Comparison of ENCODE assay signal across 16 cellular contexts in genomic region chr6:121848523-121849255, GRCh38.
DNase-seq lines count a peak whose midpoint lies in the region; ATAC-seq, FAIRE-seq and TF ChIP-seq lines count a peak whose summit lies in the region.
"Had no signal": no experiment of that assay in that cellular context is flagged by ENCODE, and none has a peak within 500 bp of the region (broad histone marks: within the 10 kb centered on the region; RNA-seq: fewer than 3 reads in every experiment).

No MANE protein-coding gene starts in this region.

- H3K9me3 Mint-ChIP-seq in CD4-positive, alpha-beta T cell, result no peaks in the 10 kb centered on the region
- H3K9me3 Mint-ChIP-seq in neural progenitor cell, result peaks cover 18% of the 10 kb centered on the region
- no peaks in the 10 kb centered on the region for H3K9me3 Mint-ChIP-seq in activated CD4-positive, alpha-beta memory T cell treated with anti-CD3 and anti-CD28 coated beads for 36 hours
- H3K9me3 Mint-ChIP-seq: T-helper 2 cell treated with Interferon-gamma antibody and Interleukin-4, amounts not matched to agents 5 μg/mL and 100 μg/mL, for 36 hours had no signal

- peak; percentile 3 for TF ChIP-seq CTCF in CD4-positive, alpha-beta T cell (IDR thresholded peaks at IDR 0.05)
- TF ChIP-seq CTCF in endothelial cell of umbilical vein (IDR thresholded peaks at IDR 0.05; ENCODE audit: extremely low read depth in 1 of 2, insufficient read depth in 1 of 2, low read depth in 1 of 2, low read length in 2 of 2), result no peak
- no peak for TF ChIP-seq CTCF in neural progenitor cell (IDR thresholded peaks at IDR 0.05)
- no peak for TF ChIP-seq CTCF in adrenal gland (IDR thresholded peaks at IDR 0.05)
- no peak for TF ChIP-seq CTCF in ovary (IDR thresholded peaks at IDR 0.05)

- CTCF ChIA-PET in CD4-positive, alpha-beta T cell (lab: Charles Lee), result no interaction called here
- CTCF ChIA-PET in endothelial cell of umbilical vein (lab: Charles Lee), result interaction anchor here (0.5 to 5.9 kb wide), 66 partner anchors 9 to 793 kb away, joined by 3 to 108 read pairs (median 4); partner anchors contain the start of gene GJA1
- CTCF ChIA-PET in activated CD4-positive, alpha-beta memory T cell treated with anti-CD3 and anti-CD28 coated beads for 36 hours (lab: Charles Lee), result no interaction called here

- no peak for DNase-seq in CD4-positive, alpha-beta T cell
- peak in 1 of 2 experiments; percentile 67 for DNase-seq in SJSA1 (ENCODE audit: low read depth in 1 of 2, low spot score in 2 of 2)
- peak; percentile 27 for DNase-seq in endothelial cell of umbilical vein (ENCODE audit: low read depth, low spot score)
- DNase-seq in neural progenitor cell (ENCODE audit: low spot score), result no peak
- DNase-seq in adrenal gland, result no peak
- DNase-seq in NCI-H2107 (lab: John Stamatoyannopoulos, UW), result no peak
- DNase-seq in ovary, result no peak
- DNase-seq in activated CD4-positive, alpha-beta memory T cell treated with anti-CD3 and anti-CD28 coated beads for 36 hours, result no peak
- DNase-seq: NCI-H187, NCI-H510A treated with DMSO at 0.1 percent for 48 hours had no signal

- H3K79me2 ChIP-seq in endothelial cell of umbilical vein (ENCODE audit: control insufficient read depth, insufficient read depth, low read length) (no peaks in the 10 kb centered on the region), neural progenitor cell (ENCODE audit: low read depth) (no peaks in the 10 kb centered on the region)

- no peaks in the 10 kb centered on the region for H3K36me3 Mint-ChIP-seq in CD4-positive, alpha-beta T cell (ENCODE audit: low read depth)
- H3K36me3 Mint-ChIP-seq in neural progenitor cell, result peaks cover 7% of the 10 kb centered on the region
- H3K36me3 Mint-ChIP-seq in activated CD4-positive, alpha-beta memory T cell treated with anti-CD3 and anti-CD28 coated beads for 36 hours, result no peaks in the 10 kb centered on the region
- H3K36me3 Mint-ChIP-seq: CD8-positive, alpha-beta memory T cell had no signal

- peaks cover 31% of the 10 kb centered on the region for H3K4me1 Mint-ChIP-seq in CD4-positive, alpha-beta T cell (ENCODE audit: low read depth)
- H3K4me1 Mint-ChIP-seq in neural progenitor cell, result peaks cover 26% of the 10 kb centered on the region
- no peaks in the 10 kb centered on the region for H3K4me1 Mint-ChIP-seq in activated CD4-positive, alpha-beta memory T cell treated with anti-CD3 and anti-CD28 coated beads for 36 hours (ENCODE audit: low read depth)
- H3K4me1 Mint-ChIP-seq: CD8-positive, alpha-beta memory T cell had no signal

- peaks cover 27% of the 10 kb centered on the region for H3F3A ChIP-seq in neural progenitor cell (ENCODE audit: low read depth)

- dilution Hi-C loops in endothelial cell of umbilical vein (cut with MboI; ENCODE audit: extremely low pct_ligation_motif_present, low sequenced_read_pairs), result no loop called here

- H2AFZ ChIP-seq in endothelial cell of umbilical vein (ENCODE audit: low read depth, low read length) (no peak overlapping the region), neural progenitor cell (replicated peaks) (peak overlapping the region; percentile 23)

- no peak overlapping the region for H3K4me2 ChIP-seq in endothelial cell of umbilical vein (ENCODE audit: insufficient read depth, low read length)
- H3K4me2 ChIP-seq in neural progenitor cell, result peak overlapping the region; percentile 2

- no peaks in the 10 kb centered on the region for H3K9me3 ChIP-seq in CD4-positive, alpha-beta T cell (ENCODE audit: control insufficient read depth, low read length)
- no peaks in the 10 kb centered on the region for H3K9me3 ChIP-seq in SJSA1 (replicated peaks)
- H3K9me3 ChIP-seq in endothelial cell of umbilical vein (replicated peaks; ENCODE audit: control insufficient read depth, insufficient read depth, low read length), result no peaks in the 10 kb centered on the region
- H3K9me3 ChIP-seq in neural progenitor cell (ENCODE audit: low read depth), result no peaks in the 10 kb centered on the region
- H3K9me3 ChIP-seq in adrenal gland (replicated peaks in 1 of 3), result no peaks in the 10 kb centered on the region
- H3K9me3 ChIP-seq in ovary, result no peaks in the 10 kb centered on the region
- H3K9me3 ChIP-seq: esophagus muscularis mucosa, stomach had no signal

- TF ChIP-seq EP300 in ovary (IDR thresholded peaks at IDR 0.05), result no peak

- H3K27me3 Mint-ChIP-seq in CD4-positive, alpha-beta T cell, result no peaks in the 10 kb centered on the region
- peaks cover 4% of the 10 kb centered on the region for H3K27me3 Mint-ChIP-seq in neural progenitor cell (ENCODE audit: insufficient read depth, low read depth)
- H3K27me3 Mint-ChIP-seq in activated CD4-positive, alpha-beta memory T cell treated with anti-CD3 and anti-CD28 coated beads for 36 hours, result no peaks in the 10 kb centered on the region
- H3K27me3 Mint-ChIP-seq: CD8-positive, alpha-beta memory T cell had no signal

- no peak overlapping the region for H3K9ac ChIP-seq in endothelial cell of umbilical vein (replicated peaks; ENCODE audit: extremely low read depth, insufficient read depth, low read length)
- no peak overlapping the region for H3K9ac ChIP-seq in neural progenitor cell

- H3K4me1 ChIP-seq in SJSA1 (replicated peaks), result peaks cover 19% of the 10 kb centered on the region
- H3K4me1 ChIP-seq in endothelial cell of umbilical vein (ENCODE audit: control insufficient read depth, extremely low read depth, insufficient read depth, low read length), result no peaks in the 10 kb centered on the region
- peaks cover 47% of the 10 kb centered on the region for H3K4me1 ChIP-seq in neural progenitor cell
- H3K4me1 ChIP-seq in adrenal gland (replicated peaks in 1 of 2), result no peaks in the 10 kb centered on the region
- no peaks in the 10 kb centered on the region for H3K4me1 ChIP-seq in ovary (ENCODE audit: insufficient read depth)
- H3K4me1 ChIP-seq: stomach had no signal

- POLR2A ChIA-PET in CD4-positive, alpha-beta T cell (lab: Charles Lee), result no interaction called here
- POLR2A ChIA-PET in endothelial cell of umbilical vein (lab: Charles Lee), result interaction anchor here (1.1 to 1.2 kb wide), 2 partner anchors 411 to 413 kb away, joined by 4 to 5 read pairs; partner anchors contain the start of gene GJA1
- POLR2A ChIA-PET in activated CD4-positive, alpha-beta memory T cell treated with anti-CD3 and anti-CD28 coated beads for 36 hours (lab: Charles Lee), result no interaction called here

- no TSS peak for BruUV-seq in endothelial cell of umbilical vein (replicated peaks; lab: Mats Ljungman, UMichigan)

- H3K27ac Mint-ChIP-seq in CD4-positive, alpha-beta T cell, result peak overlapping the region; percentile 14
- peak overlapping the region; percentile 12 for H3K27ac Mint-ChIP-seq in neural progenitor cell
- no peak overlapping the region for H3K27ac Mint-ChIP-seq in activated CD4-positive, alpha-beta memory T cell treated with anti-CD3 and anti-CD28 coated beads for 36 hours
- H3K27ac Mint-ChIP-seq: CD8-positive, alpha-beta memory T cell; T-helper 2 cell treated with Interferon-gamma antibody and Interleukin-4, amounts not matched to agents 5 μg/mL and 100 μg/mL, for 36 hours had no signal

- 87 to 94% (median 92%) methylated on average over 6 of the region's 6 CpGs for WGBS in adrenal gland, 4 donors
- WGBS in ovary, 3 donors, result 78 to 84% (median 79%) methylated on average over 6 of the region's 6 CpGs

- no peak overlapping the region for H3K27ac ChIP-seq in CD4-positive, alpha-beta T cell (ENCODE audit: low read depth, low read length)
- H3K27ac ChIP-seq in SJSA1 (peak overlapping the region; percentile 38), endothelial cell of umbilical vein (ENCODE audit: insufficient read depth, low read depth, low read length) (no peak overlapping the region), neural progenitor cell (peak overlapping the region; percentile 21), adrenal gland (no peak overlapping the region), ovary (no peak overlapping the region)
- H3K27ac ChIP-seq: brain microvascular endothelial cell, esophagus muscularis mucosa, stomach had no signal

- no peaks in the 10 kb centered on the region for H3K9me1 ChIP-seq in endothelial cell of umbilical vein (replicated peaks; ENCODE audit: control insufficient read depth, extremely low read depth, insufficient read depth, low read length)

- H4K20me1 ChIP-seq in endothelial cell of umbilical vein (replicated peaks; ENCODE audit: control insufficient read depth, extremely low read depth, insufficient read depth, low read length) (no peaks in the 10 kb centered on the region), neural progenitor cell (ENCODE audit: low read depth) (no peaks in the 10 kb centered on the region)

- H3K4me3 ChIP-seq in SJSA1 (no peak overlapping the region), endothelial cell of umbilical vein (replicated peaks in 1 of 3; ENCODE audit: insufficient read depth in 1 of 3, low read depth in 1 of 3, low read length in 3 of 3) (no peak overlapping the region), neural progenitor cell (no peak overlapping the region), adrenal gland (no peak overlapping the region), ovary (no peak overlapping the region)
- H3K4me3 ChIP-seq: esophagus muscularis mucosa, stomach had no signal

- no peaks in the 10 kb centered on the region for H3K27me3 ChIP-seq in CD4-positive, alpha-beta T cell (ENCODE audit: control insufficient read depth, insufficient read depth, low read length)
- H3K27me3 ChIP-seq in SJSA1 (replicated peaks), result no peaks in the 10 kb centered on the region
- H3K27me3 ChIP-seq in endothelial cell of umbilical vein (ENCODE audit: control insufficient read depth in 2 of 2, insufficient read depth in 2 of 2, low read length in 2 of 2), result no peaks in the 10 kb centered on the region
- no peaks in the 10 kb centered on the region for H3K27me3 ChIP-seq in neural progenitor cell
- no peaks in the 10 kb centered on the region for H3K27me3 ChIP-seq in adrenal gland
- no peaks in the 10 kb centered on the region for H3K27me3 ChIP-seq in ovary
- H3K27me3 ChIP-seq: brain microvascular endothelial cell, esophagus muscularis mucosa, stomach had no signal

- H3K36me3 ChIP-seq in SJSA1, result no peaks in the 10 kb centered on the region
- H3K36me3 ChIP-seq in endothelial cell of umbilical vein (ENCODE audit: control insufficient read depth in 2 of 2, extremely low read depth in 1 of 2, insufficient read depth in 2 of 2, low read length in 2 of 2), result no peaks in the 10 kb centered on the region
- no peaks in the 10 kb centered on the region for H3K36me3 ChIP-seq in neural progenitor cell
- no peaks in the 10 kb centered on the region for H3K36me3 ChIP-seq in adrenal gland (replicated peaks in 1 of 2)
- H3K36me3 ChIP-seq in ovary, result no peaks in the 10 kb centered on the region
- H3K36me3 ChIP-seq: brain microvascular endothelial cell, esophagus muscularis mucosa, stomach had no signal

- no peak for FAIRE-seq in endothelial cell of umbilical vein (lab: Jason Lieb, UNC)
- FAIRE-seq: urothelium cell line had no signal

- ATAC-seq in CD4-positive, alpha-beta T cell (ENCODE audit: poor library complexity), result no peak

- TF ChIP-seq POLR2A in endothelial cell of umbilical vein (IDR thresholded peaks at IDR 0.05; ENCODE audit: low read depth, low read length) (no peak), adrenal gland (IDR thresholded peaks at IDR 0.05) (no peak), ovary (IDR thresholded peaks at IDR 0.05) (no peak)

- no peak overlapping the region for H3K4me3 Mint-ChIP-seq in CD4-positive, alpha-beta T cell
- no peak overlapping the region for H3K4me3 Mint-ChIP-seq in neural progenitor cell
- H3K4me3 Mint-ChIP-seq in activated CD4-positive, alpha-beta memory T cell treated with anti-CD3 and anti-CD28 coated beads for 36 hours, result no peak overlapping the region
- H3K4me3 Mint-ChIP-seq: CD8-positive, alpha-beta memory T cell; T-helper 2 cell treated with Interferon-gamma antibody and Interleukin-4, amounts not matched to agents 5 μg/mL and 100 μg/mL, for 36 hours had no signal

- intact Hi-C loops in CD4-positive, alpha-beta T cell (cut with DNase I, micrococcal nuclease), result loop anchor here (5.0 kb wide), 2 partner anchors 416 to 791 kb away; no protein-coding TSS in a partner anchor
- intact Hi-C loops in endothelial cell of umbilical vein (cut with micrococcal nuclease) (loop anchor here (1.0 to 2.0 kb wide), 6 partner anchors 185 to 418 kb away; partner anchors contain the start of gene GJA1), adrenal gland (cut with DNase I) (no loop called here), ovary (cut with DNase I) (loop anchor here in 1 of 4 donors (10.0 kb wide), 1 partner anchor 424 kb away; no protein-coding TSS in a partner anchor)
- intact Hi-C loops in activated CD4-positive, alpha-beta memory T cell treated with anti-CD3 and anti-CD28 coated beads for 36 hours (cut with micrococcal nuclease), result loop anchor here (5.0 kb wide), 1 partner anchor 416 kb away; no protein-coding TSS in a partner anchor

Comparison
In these comparisons a context has a peak if more than half of its experiments do, and no peak if none do; other contexts are left out.
1. H3K27ac ChIP-seq: peak in SJSA1 (single experiment) and neural progenitor cell (single experiment); none in CD4-positive, alpha-beta T cell (single experiment), endothelial cell of umbilical vein (single experiment), adrenal gland (0 of 5) and ovary (0 of 2).
2. intact Hi-C loops: an anchor here in CD4-positive, alpha-beta T cell (5.0 kb wide), endothelial cell of umbilical vein (1.0 to 2.0 kb wide) and activated CD4-positive, alpha-beta memory T cell treated with anti-CD3 and anti-CD28 coated beads for 36 hours (5.0 kb wide); none called in adrenal gland.